ENCODE assay signal across 8 cellular contexts in genomic region chr9:26947736-26948135, GRCh38. TPM values are rescaled to one million over a fixed set of nuclear protein-coding genes. Genes with fewer than 3 reads are reported as not detected.
DNase-seq lines count a peak whose midpoint lies in the region; ATAC-seq and TF ChIP-seq lines count a peak whose summit lies in the region.

No MANE protein-coding gene starts in this region.

- WGBS in heart left ventricle, 4 donors: 1 to 2% (median 2%) methylated on average over 9 of the region's 9 CpGs
- 0 to 1% (median 1%) methylated on average over 9 of the region's 9 CpGs for WGBS in stomach, 5 donors

- peak overlapping the region; percentile 99 for H3K27ac Mint-ChIP-seq in activated naive CD4-positive, alpha-beta T cell treated with anti-CD3 and anti-CD28 coated beads, Interleukin-2, amount 50 U/mL, for 24 hours

- H3K4me1 Mint-ChIP-seq in activated naive CD4-positive, alpha-beta T cell treated with anti-CD3 and anti-CD28 coated beads, Interleukin-2, amount 50 U/mL, for 24 hours: peaks cover 45% of the 10 kb centered on the region

- H3K36me3 Mint-ChIP-seq in activated naive CD4-positive, alpha-beta T cell treated with anti-CD3 and anti-CD28 coated beads, Interleukin-2, amount 50 U/mL, for 24 hours: no peaks in the 10 kb centered on the region

- TF ChIP-seq CTCF in heart left ventricle (IDR thresholded peaks at IDR 0.05): no peak
- no peak for TF ChIP-seq CTCF in left lung (IDR thresholded peaks at IDR 0.05)
- TF ChIP-seq CTCF in stomach (IDR thresholded peaks at IDR 0.05): no peak

- H3K27me3 ChIP-seq in heart left ventricle (no peaks in the 10 kb centered on the region), left lung (no peaks in the 10 kb centered on the region), stomach (no peaks in the 10 kb centered on the region)

- H3K36me3 ChIP-seq in heart left ventricle (no peaks in the 10 kb centered on the region), left lung (no peaks in the 10 kb centered on the region), stomach (peaks cover 0 to 8% (median 0%) of the 10 kb centered on the region in 4 donors)

- no peak for TF ChIP-seq POLR2A in heart left ventricle (IDR thresholded peaks at IDR 0.05)
- TF ChIP-seq POLR2A in stomach (IDR thresholded peaks at IDR 0.05): no peak

- peak overlapping the region; percentile 81 to 99 (median 96) for H3K4me3 ChIP-seq in heart left ventricle
- peak overlapping the region; percentile 90 to 98 for H3K4me3 ChIP-seq in left lung
- peak overlapping the region; percentile 74 to 84 (median 78) for H3K4me3 ChIP-seq in stomach

- no peaks in the 10 kb centered on the region for H3K9me3 ChIP-seq in heart left ventricle
- no peaks in the 10 kb centered on the region for H3K9me3 ChIP-seq in left lung
- H3K9me3 ChIP-seq in stomach: no peaks in the 10 kb centered on the region

- H3K4me1 ChIP-seq in heart left ventricle (peaks cover 5 to 38% (median 28%) of the 10 kb centered on the region in 12 donors), left lung (peaks cover 14 to 37% of the 10 kb centered on the region in 2 donors), stomach (peaks cover 22 to 41% (median 33%) of the 10 kb centered on the region in 4 donors)

- H3K9me3 Mint-ChIP-seq in activated naive CD4-positive, alpha-beta T cell treated with anti-CD3 and anti-CD28 coated beads, Interleukin-2, amount 50 U/mL, for 24 hours: no peaks in the 10 kb centered on the region

- TF ChIP-seq EP300 in stomach (IDR thresholded peaks at IDR 0.05): no peak

- peak overlapping the region; percentile 97 for H3K4me3 Mint-ChIP-seq in activated naive CD4-positive, alpha-beta T cell treated with anti-CD3 and anti-CD28 coated beads, Interleukin-2, amount 50 U/mL, for 24 hours

- ATAC-seq in heart left ventricle (no peak), left cardiac atrium (no peak), left lung (no peak), HG02588 (IDR thresholded peaks at IDR 0.05; ENCODE audit: unreplicated experiment) (no peak)

- no peaks in the 10 kb centered on the region for H3K27me3 Mint-ChIP-seq in activated naive CD4-positive, alpha-beta T cell treated with anti-CD3 and anti-CD28 coated beads, Interleukin-2, amount 50 U/mL, for 24 hours

- DNase-seq in heart left ventricle (no peak), left cardiac atrium (no peak), left lung (no peak), stomach (no peak), NCI-H2107 treated with DMSO at 0.1 percent for 48 hours (lab: John Stamatoyannopoulos, UW; ENCODE audit: unreplicated experiment) (no peak), cerebellum (ENCODE audit: low spot score) (no peak)

- H3K27ac ChIP-seq in heart left ventricle: peak overlapping the region; percentile 92 to 99 (median 97)
- peak overlapping the region; percentile 96 for H3K27ac ChIP-seq in left lung
- peak overlapping the region in 4 of 5 donors; percentile 93 to 99 (median 96) for H3K27ac ChIP-seq in stomach

- intact Hi-C loops in heart left ventricle (cut with DNase I): loop anchor here (1.0 to 5.0 kb wide), 5 partner anchors 9 to 55 kb away; partner anchors contain the start of genes CAAP1 (in 9 of the 10) and IFT74 (in 2 of the 10)
- intact Hi-C loops in left cardiac atrium (cut with DNase I): loop anchor here in 1 of 2 donors (10.0 kb wide), 1 partner anchor 53 kb away; the partner anchor contains the start of gene CAAP1
- intact Hi-C loops in left lung (cut with DNase I): loop anchor here in 1 of 2 donors (10.0 kb wide), 1 partner anchor 53 kb away; the partner anchor contains the start of gene CAAP1
- intact Hi-C loops in stomach (cut with DNase I; ENCODE audit: low total_unique reads): no loop called here

RNA-seq across cellular contexts. Expression of gene PLAA, which starts 0.7 kb away (rescaled TPM):
- 10 to 100 TPM; 28.0 to 42.5 (median 34.2) TPM for total RNA-seq in heart left ventricle
- 10 to 100 TPM in 1 of 2 donors, 1 to 10 TPM in 1; 9.1 to 32.4 TPM for polyA plus RNA-seq in heart left ventricle
- 10 to 100 TPM; 25.7 to 26.6 TPM for total RNA-seq in left cardiac atrium
- 10 to 100 TPM; 28.0 to 31.0 TPM for total RNA-seq in left lung
- total RNA-seq in stomach: 10 to 100 TPM in 3 of 5 donors, 1 to 10 TPM in 1, under 1 TPM in 1; 0.58 to 71.0 (median 31.7) TPM
- polyA plus RNA-seq in stomach: 10 to 100 TPM in 1 of 3 donors, 1 to 10 TPM in 2; 7.8 to 11.5 (median 9.1) TPM
- 41.5 TPM for total RNA-seq in cerebellum

RNA-seq across cellular contexts. Expression of gene IFT74, which starts 8.5 kb away (rescaled TPM):
- total RNA-seq in heart left ventricle (10 to 100 TPM in 3 of 9 donors, 1 to 10 TPM in 6; 8.3 to 12.7 (median 9.6) TPM), left cardiac atrium (10 to 100 TPM in 1 of 2 donors, 1 to 10 TPM in 1; 7.8 to 11.4 TPM), left lung (10 to 100 TPM; 10.8 TPM), stomach (10 to 100 TPM in 4 of 5 donors, 1 to 10 TPM in 1; 2.0 to 68.3 (median 12.1) TPM), cerebellum (17.8 TPM)
- polyA plus RNA-seq in heart left ventricle (10 to 100 TPM in 1 of 2 donors, 1 to 10 TPM in 1; 5.3 to 11.4 TPM), stomach (1 to 10 TPM; 4.5 to 6.7 (median 4.7) TPM)

RNA-seq across cellular contexts. Expression of gene CAAP1, which starts 55.1 kb away (rescaled TPM):
- total RNA-seq in heart left ventricle: 10 to 100 TPM in 1 of 9 donors, 1 to 10 TPM in 8; 4.8 to 10.8 (median 7.6) TPM
- 1 to 10 TPM; 5.5 to 6.8 TPM for polyA plus RNA-seq in heart left ventricle
- total RNA-seq in left cardiac atrium: 10 to 100 TPM in 1 of 2 donors, 1 to 10 TPM in 1; 7.4 to 12.0 TPM
- total RNA-seq in left lung: 10 to 100 TPM; 12.4 to 12.9 TPM
- total RNA-seq in stomach: 10 to 100 TPM; 15.1 to 58.9 (median 39.3) TPM
- 10 to 100 TPM in 1 of 3 donors, 1 to 10 TPM in 2; 8.7 to 12.4 (median 9.7) TPM for polyA plus RNA-seq in stomach
- total RNA-seq in cerebellum: 16.4 TPM

RNA-seq across cellular contexts. Expression of gene LRRC19, which starts 57.7 kb away (rescaled TPM):
- total RNA-seq in heart left ventricle (not detected), left cardiac atrium (not detected), left lung (not detected), stomach (1 to 10 TPM in 2 of 5 donors, not detected in 3; 3.7 to 4.3 TPM), cerebellum (not detected)
- polyA plus RNA-seq in heart left ventricle (not detected), stomach (not detected)
